ENCODE assay signal across 12 cellular contexts in genomic region chr4:41590591-41590990, GRCh38. TPM values are rescaled to one million over a fixed set of nuclear protein-coding genes. Genes with fewer than 3 reads are reported as not detected.
DNase-seq lines count a peak whose midpoint lies in the region; ATAC-seq and TF ChIP-seq lines count a peak whose summit lies in the region.
"Had no signal": no experiment of that assay in that cellular context is flagged by ENCODE, and none has a peak within 500 bp of the region (broad histone marks: within the 10 kb centered on the region; RNA-seq: fewer than 3 reads in every experiment).

No MANE protein-coding gene starts in this region.

- no peak for TF ChIP-seq POLR2A in breast epithelium (IDR thresholded peaks at IDR 0.05)

- no peaks in the 10 kb centered on the region for H3K27me3 ChIP-seq in breast epithelium
- H3K27me3 ChIP-seq: transverse colon had no signal

- no peak for ATAC-seq in GM18520 (IDR thresholded peaks at IDR 0.05; ENCODE audit: unreplicated experiment)
- ATAC-seq in HG02884 (IDR thresholded peaks at IDR 0.05; ENCODE audit: unreplicated experiment): no peak
- ATAC-seq in stimulated activated memory B cell treated with anti-CD40 and anti-IgM and Interleukin-4, amounts not matched to agents 10 μg/mL and 1 μg/mL and 100 μg/mL, for 72 hours: no peak
- ATAC-seq: activated CD8-positive, alpha-beta T cell treated with anti-CD3 and anti-CD28 coated beads for 36 hours; left colon had no signal

- no peaks in the 10 kb centered on the region for H3K27me3 Mint-ChIP-seq in mesothelial cell of epicardium (ENCODE audit: low read depth)
- H3K27me3 Mint-ChIP-seq in stimulated activated memory B cell treated with anti-CD40 and anti-IgM and Interleukin-4, amounts not matched to agents 10 μg/mL and 1 μg/mL and 100 μg/mL, for 72 hours: no peaks in the 10 kb centered on the region

- peak overlapping the region; percentile 86 for H3K27ac Mint-ChIP-seq in mesothelial cell of epicardium
- no peak overlapping the region for H3K27ac Mint-ChIP-seq in stimulated activated memory B cell treated with anti-CD40 and anti-IgM and Interleukin-4, amounts not matched to agents 10 μg/mL and 1 μg/mL and 100 μg/mL, for 72 hours
- H3K27ac Mint-ChIP-seq: activated CD8-positive, alpha-beta T cell treated with anti-CD3 and anti-CD28 coated beads for 36 hours had no signal

- no peaks in the 10 kb centered on the region for H3K4me1 ChIP-seq in breast epithelium

- DNase-seq in DMS53 treated with DMSO at 0.1 percent for 48 hours (lab: John Stamatoyannopoulos, UW; ENCODE audit: unreplicated experiment) (peak; percentile 70), NCI-H2171 (lab: John Stamatoyannopoulos, UW) (peak; percentile 11), breast epithelium (ENCODE audit: low spot score in 2 of 2) (peak in 1 of 2 donors; percentile 34), mesothelial cell of epicardium (ENCODE audit: low spot score in 2 of 2, unreplicated experiment in 2 of 2) (no peak), mesenteric fat pad (ENCODE audit: low spot score) (no peak)
- DNase-seq: activated CD8-positive, alpha-beta T cell treated with anti-CD3 and anti-CD28 coated beads for 36 hours; GOT3; left colon; transverse colon had no signal

- H3K36me3 ChIP-seq in breast epithelium: no peaks in the 10 kb centered on the region
- H3K36me3 ChIP-seq: transverse colon had no signal

- H3K9me3 Mint-ChIP-seq in mesothelial cell of epicardium: no peaks in the 10 kb centered on the region
- H3K9me3 Mint-ChIP-seq in stimulated activated memory B cell treated with anti-CD40 and anti-IgM and Interleukin-4, amounts not matched to agents 10 μg/mL and 1 μg/mL and 100 μg/mL, for 72 hours: no peaks in the 10 kb centered on the region
- H3K9me3 Mint-ChIP-seq: activated CD8-positive, alpha-beta T cell treated with anti-CD3 and anti-CD28 coated beads for 36 hours had no signal

- intact Hi-C loops in breast epithelium (cut with DNase I; ENCODE audit: low total_unique reads): no loop called here

- H3K4me1 Mint-ChIP-seq in mesothelial cell of epicardium: peaks cover 24% of the 10 kb centered on the region
- no peaks in the 10 kb centered on the region for H3K4me1 Mint-ChIP-seq in stimulated activated memory B cell treated with anti-CD40 and anti-IgM and Interleukin-4, amounts not matched to agents 10 μg/mL and 1 μg/mL and 100 μg/mL, for 72 hours

- H3K27ac ChIP-seq in breast epithelium: peak overlapping the region; percentile 40 to 43
- H3K27ac ChIP-seq: transverse colon had no signal

- H3K36me3 Mint-ChIP-seq in mesothelial cell of epicardium: no peaks in the 10 kb centered on the region
- H3K36me3 Mint-ChIP-seq in stimulated activated memory B cell treated with anti-CD40 and anti-IgM and Interleukin-4, amounts not matched to agents 10 μg/mL and 1 μg/mL and 100 μg/mL, for 72 hours: no peaks in the 10 kb centered on the region

- no peaks in the 10 kb centered on the region for H3K9me3 ChIP-seq in breast epithelium
- H3K9me3 ChIP-seq: transverse colon had no signal

- TF ChIP-seq CTCF in breast epithelium (IDR thresholded peaks at IDR 0.05): no peak
- no peak for TF ChIP-seq CTCF in mesothelial cell of epicardium (IDR thresholded peaks at IDR 0.05; ENCODE audit: unreplicated experiment)

- H3K4me3 Mint-ChIP-seq in mesothelial cell of epicardium: no peak overlapping the region
- H3K4me3 Mint-ChIP-seq in stimulated activated memory B cell treated with anti-CD40 and anti-IgM and Interleukin-4, amounts not matched to agents 10 μg/mL and 1 μg/mL and 100 μg/mL, for 72 hours: no peak overlapping the region
- H3K4me3 Mint-ChIP-seq: activated CD8-positive, alpha-beta T cell treated with anti-CD3 and anti-CD28 coated beads for 36 hours had no signal

- no peak overlapping the region for H3K4me3 ChIP-seq in breast epithelium
- H3K4me3 ChIP-seq: transverse colon had no signal

RNA-seq across cellular contexts. Expression of gene LIMCH1, which starts 52.6 kb away (rescaled TPM):
- total RNA-seq in breast epithelium: 10 to 100 TPM; 34.6 to 72.2 (median 71.8) TPM
- 65.1 to 66.8 TPM (median 65.2 TPM) in 3 replicates for total RNA-seq in mesothelial cell of epicardium
- 113 TPM for total RNA-seq in mesenteric fat pad
- total RNA-seq: activated CD8-positive, alpha-beta T cell treated with anti-CD3 and anti-CD28 coated beads for 36 hours had no signal

Comparison
In these comparisons a context has a peak if more than half of its experiments do, and no peak if none do; other contexts are left out.
1. DNase-seq: peak in DMS53 treated with DMSO at 0.1 percent for 48 hours (single experiment) and NCI-H2171 (single experiment); none in mesothelial cell of epicardium (0 of 2) and mesenteric fat pad (single experiment).